8 cellular contexts compared by ENCODE assay signal in the genomic region with DNA sequence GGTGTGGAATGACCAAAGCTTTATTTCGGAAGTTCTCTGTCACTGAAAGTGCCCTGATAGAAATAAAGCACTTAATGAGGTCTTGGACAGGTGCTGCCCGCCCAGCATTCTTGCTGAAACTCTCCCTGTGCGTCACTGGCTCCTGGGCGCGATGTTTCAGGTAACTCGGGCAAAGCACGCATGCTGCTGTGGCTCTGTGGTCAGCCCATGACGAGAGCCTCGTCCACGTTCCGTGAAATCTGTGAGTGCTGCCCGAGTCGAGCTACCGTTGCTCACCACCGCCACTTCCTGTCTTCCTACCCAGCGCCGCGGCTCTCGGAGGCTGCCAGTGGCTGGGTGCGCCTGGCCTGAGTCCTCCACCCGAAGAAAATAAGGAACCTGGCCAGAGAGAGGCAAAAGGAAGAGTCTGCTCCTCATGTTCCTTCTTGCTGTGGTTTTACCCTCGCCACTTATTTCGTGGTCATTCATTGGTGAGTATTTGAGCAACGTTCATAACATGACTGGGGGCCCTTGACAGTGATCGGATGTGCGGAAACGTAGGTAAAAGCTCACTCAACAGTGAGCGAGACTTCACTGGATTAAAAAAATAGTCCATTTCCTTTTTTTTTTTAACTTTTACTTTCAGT.
DNase-seq lines count a peak whose midpoint lies in the region; ATAC-seq, FAIRE-seq and TF ChIP-seq lines count a peak whose summit lies in the region.

No MANE protein-coding gene starts in this region.

- no peak overlapping the region for H3K4me3 Mint-ChIP-seq in glutamatergic neuron (ENCODE audit: unreplicated experiment)

- H3K36me3 ChIP-seq in OCI-LY1 (ENCODE audit: insufficient read depth, low read length), result no peaks in the 10 kb centered on the region

- DNase-seq in GM12891 (ENCODE audit: insufficient read length, low spot score), result peak; percentile 27
- DNase-seq in activated T-helper 1 cell treated with anti-CD3 and anti-CD28 coated beads, Interleukin-2, amount 50 U/mL, for 16 hours (ENCODE audit: low read depth in 1 of 2, low spot score in 1 of 2), result peak; percentile 52 to 61
- DNase-seq in lower leg skin (ENCODE audit: low spot score in 2 of 2), result peak; percentile 60 to 92
- DNase-seq in stimulated activated CD8-positive, alpha-beta memory T cell treated with anti-CD3 and anti-CD28 coated beads, Interleukin-4, amount 100 ng/mL, for 48 hours, result peak; percentile 84
- DNase-seq in HK-2 (ENCODE audit: unreplicated experiment), result no peak
- DNase-seq in glutamatergic neuron, result no peak

- no peaks in the 10 kb centered on the region for H3K36me3 Mint-ChIP-seq in glutamatergic neuron (ENCODE audit: unreplicated experiment)

- no peaks in the 10 kb centered on the region for H3F3A ChIP-seq in OCI-LY1 (ENCODE audit: insufficient read depth, low read length)

- H3K27ac Mint-ChIP-seq in glutamatergic neuron (ENCODE audit: unreplicated experiment), result no peak overlapping the region

- peak overlapping the region; percentile 42 for H3K4me3 ChIP-seq in OCI-LY1 (ENCODE audit: low read depth, low read length, poor library complexity, severe bottlenecking)
- no peak overlapping the region for H3K4me3 ChIP-seq in lower leg skin (ENCODE audit: low read depth, poor library complexity, severe bottlenecking)

- peak overlapping the region; percentile 53; the same call in 1 of the 2 replicates for H3K9ac ChIP-seq in OCI-LY1 (ENCODE audit: low read length)

- H3K27me3 ChIP-seq in OCI-LY1 (ENCODE audit: insufficient read depth, low read length), result no peaks in the 10 kb centered on the region

- H3K4me1 ChIP-seq in OCI-LY1 (ENCODE audit: insufficient read depth, low read length, severe bottlenecking), result peaks cover 61% of the 10 kb centered on the region

- peak; percentile 47; the same call in 1 of the 2 replicates for TF ChIP-seq POLR2A in GM12891 (IDR thresholded peaks at IDR 0.05; ENCODE audit: low read depth, low read length)
- TF ChIP-seq POLR2A in lower leg skin (IDR thresholded peaks at IDR 0.05), result no peak

- H3K9me3 ChIP-seq in OCI-LY1 (ENCODE audit: low read length), result no peaks in the 10 kb centered on the region

- H2AFZ ChIP-seq in OCI-LY1 (ENCODE audit: low read length), result 0 out of 2 replicates have a peak overlapping the region, but pooled peaks have one; percentile 22

- peak overlapping the region; percentile 93 for H3K27ac ChIP-seq in OCI-LY1 (ENCODE audit: low read depth, low read length, poor library complexity, severe bottlenecking)

- TF ChIP-seq CTCF in OCI-LY1 (IDR thresholded peaks at IDR 0.05; ENCODE audit: low read length) (no peak), lower leg skin (IDR thresholded peaks at IDR 0.05) (no peak), glutamatergic neuron (IDR thresholded peaks at IDR 0.05; ENCODE audit: partially characterized antibody, unreplicated experiment) (no peak)

- H3K4me1 Mint-ChIP-seq in glutamatergic neuron (ENCODE audit: low read depth, unreplicated experiment), result no peaks in the 10 kb centered on the region

- no peaks in the 10 kb centered on the region for H3K9me2 ChIP-seq in OCI-LY1 (ENCODE audit: low read depth, low read length)

- FAIRE-seq in GM12891 (lab: Jason Lieb, UNC), result peak; percentile 97

- no peaks in the 10 kb centered on the region for H3K79me2 ChIP-seq in OCI-LY1 (ENCODE audit: insufficient read depth, low read length)

- H3K27me3 Mint-ChIP-seq in glutamatergic neuron (ENCODE audit: unreplicated experiment), result peaks cover 2% of the 10 kb centered on the region

- peak overlapping the region; percentile 58 for H3K4me2 ChIP-seq in OCI-LY1 (ENCODE audit: low read length)

- intact Hi-C loops in lower leg skin (cut with DNase I; ENCODE audit: low total_unique reads), result no loop called here

- H3K9me3 Mint-ChIP-seq in glutamatergic neuron (ENCODE audit: unreplicated experiment), result no peaks in the 10 kb centered on the region

- WGBS in lower leg skin, 2 donors, result 75 to 80% methylated on average over 28 of the region's 28 CpGs

- H4K20me1 ChIP-seq in OCI-LY1 (ENCODE audit: insufficient read depth, low read length), result no peaks in the 10 kb centered on the region

- peak; percentile 87 for ATAC-seq in HG02642 (IDR thresholded peaks at IDR 0.05; ENCODE audit: poor library complexity, unreplicated experiment)

TF ChIP-seq in GM12891, 5 proteins besides CTCF, POLR2A, EP300 and RAD21:
- TF ChIP-seq POLR2AphosphoS5 (IDR thresholded peaks at IDR 0.05; ENCODE audit: low read depth, low read length) (peak; percentile 61; the same call in 1 of the 2 replicates), TAF1 (IDR thresholded peaks at IDR 0.05; ENCODE audit: low read depth, low read length) (no peak), POU2F2 (IDR thresholded peaks at IDR 0.05; ENCODE audit: low read depth, low read length) (peak; percentile 29; the same call in 1 of the 2 replicates), SPI1 (IDR thresholded peaks at IDR 0.05; ENCODE audit: low read depth, low read length) (peak; percentile 66), PAX5 (IDR thresholded peaks at IDR 0.05; ENCODE audit: insufficient read depth, low read length, severe bottlenecking) (no peak)

Comparison
In these comparisons a context has a peak if more than half of its experiments do, and no peak if none do; other contexts are left out.
1. DNase-seq: peak in GM12891 (single experiment), activated T-helper 1 cell treated with anti-CD3 and anti-CD28 coated beads, Interleukin-2, amount 50 U/mL, for 16 hours (2 of 2), lower leg skin (2 of 2) and stimulated activated CD8-positive, alpha-beta memory T cell treated with anti-CD3 and anti-CD28 coated beads, Interleukin-4, amount 100 ng/mL, for 48 hours (single experiment); none in HK-2 (single experiment) and glutamatergic neuron (single experiment).